15 cellular contexts compared by ENCODE assay signal in genomic region chr10:131996508-131997365, GRCh38. TPM values are rescaled to one million over a fixed set of nuclear protein-coding genes. Genes with fewer than 3 reads are reported as not detected.
DNase-seq lines count a peak whose midpoint lies in the region; ATAC-seq and TF ChIP-seq lines count a peak whose summit lies in the region.
"Had no signal": no experiment of that assay in that cellular context is flagged by ENCODE, and none has a peak within 500 bp of the region (broad histone marks: within the 10 kb centered on the region; RNA-seq: fewer than 3 reads in every experiment).

No MANE protein-coding gene starts in this region.

- H2BK120ac ChIP-seq in H9 (ENCODE audit: low read depth, low read length, poor library complexity, severe bottlenecking) = no peak overlapping the region

- no peak overlapping the region for H3T11ph ChIP-seq in H9 (ENCODE audit: low read length)

- H4K8ac ChIP-seq in H9 (replicated peaks; ENCODE audit: insufficient read length, low read depth, low read length) = no peak overlapping the region

- no peaks in the 10 kb centered on the region for H3K9me3 Mint-ChIP-seq in H9
- H3K9me3 Mint-ChIP-seq in activated T-cell treated with anti-CD3 and anti-CD28 coated beads, Interleukin-2, amount 50 U/mL, for 72 hours = no peaks in the 10 kb centered on the region

- H4K91ac ChIP-seq in H9 (ENCODE audit: insufficient read length, low read depth, low read length) = no peak overlapping the region

- no peak overlapping the region for H4K5ac ChIP-seq in H9 (ENCODE audit: insufficient read length, low read depth, low read length)

- DNase-seq in H9 (no peak), coronary artery (ENCODE audit: low spot score) (no peak), left lobe of liver (ENCODE audit: low spot score) (peak; percentile 89), gastrocnemius medialis (peak; percentile 76 to 87), SKM-1 (lab: John Stamatoyannopoulos, UW; ENCODE audit: unreplicated experiment) (no peak), BE2C (no peak)
- no peak for DNase-seq in stimulated activated naive CD4-positive, alpha-beta T cell treated with Interleukin-2 at 50 U/mL for 16 hours (lab: John Stamatoyannopoulos, UW)
- DNase-seq in activated T-cell treated with anti-CD3 and anti-CD28 coated beads, Interleukin-2, amount 50 U/mL, for 72 hours = no peak
- DNase-seq: KBM-7; NCI-H187 treated with DMSO at 0.1 percent for 48 hours; stimulated activated CD4-positive, alpha-beta T cell treated with anti-CD3 and anti-CD28 coated beads, Interleukin-4, amount 100 ng/mL, for 4 hours; T-helper 2 cell had no signal

- peaks cover 42 to 53% of the 10 kb centered on the region in 2 experiments for H3K4me1 Mint-ChIP-seq in H9
- H3K4me1 Mint-ChIP-seq in activated T-cell treated with anti-CD3 and anti-CD28 coated beads, Interleukin-2, amount 50 U/mL, for 72 hours (ENCODE audit: low read depth) = no peaks in the 10 kb centered on the region

- H3K4me3 Mint-ChIP-seq in H9 = no peak overlapping the region
- no peak overlapping the region for H3K4me3 Mint-ChIP-seq in activated T-cell treated with anti-CD3 and anti-CD28 coated beads, Interleukin-2, amount 50 U/mL, for 72 hours
- H3K4me3 Mint-ChIP-seq: activated naive CD8-positive, alpha-beta T cell had no signal

- TF ChIP-seq POLR2A in gastrocnemius medialis (IDR thresholded peaks at IDR 0.05) = peak in 1 of 2 donors; percentile 18

- no peaks in the 10 kb centered on the region for H3K23me2 ChIP-seq in H9 (ENCODE audit: insufficient read length, low read depth, low read length, poor library complexity, severe bottlenecking)

- no peaks in the 10 kb centered on the region for H3K79me2 ChIP-seq in H9 (ENCODE audit: insufficient read depth, low read length)

- no peak overlapping the region for H3K14ac ChIP-seq in H9 (ENCODE audit: insufficient read depth, low read length)

- H3K9me3 ChIP-seq in H9 (ENCODE audit: control insufficient read depth, low read depth, low read length) (no peaks in the 10 kb centered on the region), gastrocnemius medialis (no peaks in the 10 kb centered on the region), BE2C (no peaks in the 10 kb centered on the region)
- H3K9me3 ChIP-seq: neutrophil, thoracic aorta had no signal

- H3K27me3 ChIP-seq in H9 (ENCODE audit: insufficient read depth, low read length) (no peaks in the 10 kb centered on the region), gastrocnemius medialis (no peaks in the 10 kb centered on the region), BE2C (no peaks in the 10 kb centered on the region)

- H3K4ac ChIP-seq in H9 (ENCODE audit: low read depth, low read length) = no peak overlapping the region

- intact Hi-C loops in gastrocnemius medialis (cut with DNase I; ENCODE audit: low total_unique reads) = loop anchor here (1.0 kb wide), 1 partner anchor 14 kb away; no protein-coding TSS in a partner anchor

- no peak overlapping the region for H2BK12ac ChIP-seq in H9 (ENCODE audit: insufficient read length, low read depth, low read length)

- no peak overlapping the region for H2AFZ ChIP-seq in H9 (ENCODE audit: low read length)

- no peak overlapping the region for H2BK15ac ChIP-seq in H9 (ENCODE audit: low read depth, low read length)

- no peak overlapping the region for H3K9ac ChIP-seq in H9 (ENCODE audit: extremely low read depth, insufficient read length, low read length)

- H3K27ac ChIP-seq in H9 (ENCODE audit: insufficient read length, low read depth, low read length) = no peak overlapping the region
- H3K27ac ChIP-seq in coronary artery = peak overlapping the region in 1 of 2 donors; percentile 76
- peak overlapping the region; percentile 88 to 97 (median 92) for H3K27ac ChIP-seq in gastrocnemius medialis
- H3K27ac ChIP-seq: neutrophil, thoracic aorta had no signal

- H3K56ac ChIP-seq in H9 (ENCODE audit: insufficient read length, low read depth, low read length) = no peak overlapping the region

- H3K36me3 Mint-ChIP-seq in H9 (ENCODE audit: insufficient read depth in 1 of 3, low read depth in 3 of 3) = no peaks in the 10 kb centered on the region
- no peaks in the 10 kb centered on the region for H3K36me3 Mint-ChIP-seq in activated T-cell treated with anti-CD3 and anti-CD28 coated beads, Interleukin-2, amount 50 U/mL, for 72 hours (ENCODE audit: insufficient read depth in 2 of 2)
- H3K36me3 Mint-ChIP-seq: activated naive CD8-positive, alpha-beta T cell had no signal

- WGBS in H9 (ENCODE audit: extremely low coverage, insufficient read length, low lambda C conversion rate) = no CpG with 5 or more reads among the region's 15 CpGs

- peak overlapping the region; percentile 47 to 86 (median 52); a peak in 4 of 7 replicates for H3K27ac Mint-ChIP-seq in H9
- H3K27ac Mint-ChIP-seq in activated T-cell treated with anti-CD3 and anti-CD28 coated beads, Interleukin-2, amount 50 U/mL, for 72 hours = no peak overlapping the region
- H3K27ac Mint-ChIP-seq: activated naive CD8-positive, alpha-beta T cell had no signal

- H3K36me3 ChIP-seq in gastrocnemius medialis (no peaks in the 10 kb centered on the region), BE2C (no peaks in the 10 kb centered on the region)
- H3K36me3 ChIP-seq: neutrophil, thoracic aorta had no signal

- H3K4me3 ChIP-seq in coronary artery = peak overlapping the region; percentile 27
- H3K4me3 ChIP-seq in gastrocnemius medialis = peak overlapping the region; percentile 29 to 51 (median 36)
- H3K4me3 ChIP-seq in BE2C (ENCODE audit: low read depth, low read length) = no peak overlapping the region
- H3K4me3 ChIP-seq: thoracic aorta had no signal

- no peak overlapping the region for H2AK5ac ChIP-seq in H9 (ENCODE audit: insufficient read length, low read length)

- no peaks in the 10 kb centered on the region for H3K79me1 ChIP-seq in H9 (ENCODE audit: insufficient read depth, low read depth, low read length, poor library complexity, severe bottlenecking)

- no peak overlapping the region for H3K23ac ChIP-seq in H9 (ENCODE audit: insufficient read length, low read depth, low read length)

- H3K4me1 ChIP-seq in H9 (ENCODE audit: insufficient read depth, low read length) = peaks cover 7% of the 10 kb centered on the region
- H3K4me1 ChIP-seq in gastrocnemius medialis = peaks cover 28 to 47% of the 10 kb centered on the region in 2 donors
- H3K4me1 ChIP-seq in BE2C = no peaks in the 10 kb centered on the region

- H3K4me2 ChIP-seq in H9 (ENCODE audit: insufficient read depth, insufficient read length, low read length) = no peak overlapping the region

- TF ChIP-seq CTCF in H9 (conservative IDR thresholded peaks at IDR 0.05) (no peak), coronary artery (IDR thresholded peaks at IDR 0.05) (no peak), gastrocnemius medialis (IDR thresholded peaks at IDR 0.05 in 4 of 5, conservative IDR thresholded peaks at IDR 0.05 in 1 of 5) (no peak), BE2C (IDR thresholded peaks at IDR 0.05; ENCODE audit: low read depth, low read length) (no peak)

- no peaks in the 10 kb centered on the region for H4K20me1 ChIP-seq in H9 (ENCODE audit: control insufficient read depth, insufficient read depth, insufficient read length)

- H2BK20ac ChIP-seq in H9 (ENCODE audit: low read depth, low read length, poor library complexity, severe bottlenecking) = no peak overlapping the region

- H3K27me3 Mint-ChIP-seq in H9 (ENCODE audit: low read depth) = peaks cover 5% of the 10 kb centered on the region
- H3K27me3 Mint-ChIP-seq in activated T-cell treated with anti-CD3 and anti-CD28 coated beads, Interleukin-2, amount 50 U/mL, for 72 hours (ENCODE audit: low read depth) = no peaks in the 10 kb centered on the region
- H3K27me3 Mint-ChIP-seq: activated naive CD8-positive, alpha-beta T cell had no signal

- no peak overlapping the region for H3K18ac ChIP-seq in H9 (ENCODE audit: insufficient read length, low read depth, low read length)

- ATAC-seq in left lobe of liver = peak; percentile 86
- ATAC-seq in gastrocnemius medialis = peak; percentile 58 to 67
- ATAC-seq in activated T-cell treated with anti-CD3 and anti-CD28 coated beads, Interleukin-2, amount 50 U/mL, for 72 hours (replicated peaks in 1 of 2) = no peak

- in situ Hi-C loops in gastrocnemius medialis (cut with MboI; ENCODE audit: low sequenced_read_pairs in 4 of 4) = no loop called here

- no peak overlapping the region for H2BK5ac ChIP-seq in H9 (ENCODE audit: insufficient read length, low read length)

RNA-seq across cellular contexts. Expression of gene BNIP3, which starts 15.0 kb away (rescaled TPM):
- 57.1 and 58.0 TPM in 2 replicates for total RNA-seq in H9 (2021)
- 90.4 TPM for total RNA-seq in left lobe of liver
- total RNA-seq in gastrocnemius medialis = 1,000 to 10,000 TPM in 1 of 4 donors, 100 to 1,000 TPM in 3; 337 to 1,280 (median 583) TPM
- total RNA-seq in activated T-cell treated with anti-CD3 and anti-CD28 coated beads, Interleukin-2, amount 50 U/mL, for 72 hours = 10 to 100 TPM; 31.3 to 51.7 TPM
- 47.0 TPM for polyA plus RNA-seq in BE2C (2012; ENCODE audit: insufficient read depth, insufficient read length, low read depth)

Comparison
In these comparisons a context has a peak if more than half of its experiments do, and no peak if none do; other contexts are left out.
1. DNase-seq: peak in left lobe of liver (single experiment) and gastrocnemius medialis (2 of 2); none in H9 (single experiment), coronary artery (single experiment), SKM-1 (single experiment), stimulated activated naive CD4-positive, alpha-beta T cell treated with Interleukin-2 at 50 U/mL for 16 hours (single experiment), activated T-cell treated with anti-CD3 and anti-CD28 coated beads, Interleukin-2, amount 50 U/mL, for 72 hours (0 of 2) and BE2C (single experiment).
2. ATAC-seq: peak in left lobe of liver (single experiment) and gastrocnemius medialis (2 of 2); none in activated T-cell treated with anti-CD3 and anti-CD28 coated beads, Interleukin-2, amount 50 U/mL, for 72 hours (0 of 2).